In the genomic region with DNA sequence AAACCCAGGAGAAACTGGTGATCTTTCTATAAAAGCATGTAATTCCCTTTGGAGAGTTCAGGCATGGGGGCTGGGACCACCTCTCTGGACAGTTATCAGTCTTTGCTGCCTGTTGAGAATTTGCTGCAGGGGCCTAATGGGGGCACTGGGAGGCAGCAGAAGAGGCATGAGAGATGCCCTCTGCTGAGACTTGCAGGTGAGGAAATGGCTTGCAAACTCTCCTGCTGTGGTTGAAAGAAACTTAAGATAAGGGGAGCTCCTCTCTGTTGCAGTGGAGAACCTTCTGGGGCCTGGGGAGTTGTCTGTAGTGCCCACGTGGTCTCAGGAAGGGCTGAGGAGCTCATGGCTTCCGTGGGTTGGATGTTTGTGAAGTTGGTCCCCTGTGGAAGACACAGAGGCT, we compare ENCODE assay signal across 1 cellular context.
TF ChIP-seq lines count a peak whose summit lies in the region.

No MANE protein-coding gene starts in this region.

TF ChIP-seq in H1, 55 proteins besides CTCF, POLR2A, EP300 and RAD21:
- TF ChIP-seq, protein P1, sequence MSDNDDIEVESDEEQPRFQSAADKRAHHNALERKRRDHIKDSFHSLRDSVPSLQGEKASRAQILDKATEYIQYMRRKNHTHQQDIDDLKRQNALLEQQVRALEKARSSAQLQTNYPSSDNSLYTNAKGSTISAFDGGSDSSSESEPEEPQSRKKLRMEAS (IDR thresholded peaks at IDR 0.05) = no peak
- TF ChIP-seq CREB1 (IDR thresholded peaks at IDR 0.05) (no peak), KDM1A (IDR thresholded peaks at IDR 0.05; ENCODE audit: borderline replicate concordance, low read length) (no peak)
- TF ChIP-seq, protein P2, sequence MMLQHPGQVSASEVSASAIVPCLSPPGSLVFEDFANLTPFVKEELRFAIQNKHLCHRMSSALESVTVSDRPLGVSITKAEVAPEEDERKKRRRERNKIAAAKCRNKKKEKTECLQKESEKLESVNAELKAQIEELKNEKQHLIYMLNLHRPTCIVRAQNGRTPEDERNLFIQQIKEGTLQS (IDR thresholded peaks at IDR 0.05; ENCODE audit: insufficient read depth, low read depth, low read length) = no peak
